9 cellular contexts compared by ENCODE assay signal in genomic region chr2:37585295-37585908, GRCh38.
DNase-seq lines count a peak whose midpoint lies in the region; ATAC-seq, FAIRE-seq and TF ChIP-seq lines count a peak whose summit lies in the region.
"Had no signal": no experiment of that assay in that cellular context is flagged by ENCODE, and none has a peak within 500 bp of the region (broad histone marks: within the 10 kb centered on the region; RNA-seq: fewer than 3 reads in every experiment).

No MANE protein-coding gene starts in this region.

- 31 to 33% methylated on average over 5 of the region's 5 CpGs for whole genome bisulfite sequencing in pancreas, 2 donors

- BruUV-seq in MCF 10A (replicated peaks; lab: Mats Ljungman, UMichigan) = no TSS peak

- no peak for FAIRE-seq in pancreas (lab: Jason Lieb, UNC)

- no peaks in the 10 kb centered on the region for H3K36me3 ChIP-seq in pancreas

- H3K27me3 ChIP-seq in pancreas = no peaks in the 10 kb centered on the region

- peak overlapping the region; percentile 46 for H3K27ac Mint-ChIP-seq in MCF 10A (ENCODE audit: low read depth, unreplicated experiment)

- CTCF ChIA-PET in MCF 10A (lab: Yijun Ruan, JAX) = interaction anchor here (1.3 kb wide), 1 partner anchor 205 kb away, joined by 3 read pairs; no protein-coding TSS in a partner anchor

- H3K27me3 Mint-ChIP-seq in MCF 10A (ENCODE audit: insufficient read depth, unreplicated experiment) = no peaks in the 10 kb centered on the region

- intact Hi-C loops in MCF 10A (cut with micrococcal nuclease) = loop anchor here (5.0 kb wide), 1 partner anchor 87 kb away; the partner anchor contains the start of gene CDC42EP3
- intact Hi-C loops in pancreas (cut with DNase I) = no loop called here

- peak; percentile 86 to 91 (median 88) for ATAC-seq in pancreas

- peak overlapping the region; percentile 2 to 80 (median 64) for H3K27ac ChIP-seq in pancreas
- H3K27ac ChIP-seq: C4-2B had no signal

- POLR2A ChIA-PET in MCF 10A (lab: Yijun Ruan, JAX) = interaction anchor here (0.8 to 5.7 kb wide), 13 partner anchors 11 to 102 kb away, joined by 3 to 35 read pairs (median 3); no protein-coding TSS in a partner anchor

- DNase-seq in activated T-cell treated with anti-CD3 and anti-CD28 coated beads for 4 hours (peak; percentile 30), NCI-H510A (lab: John Stamatoyannopoulos, UW) (peak; percentile 73), MCF 10A (ENCODE audit: unreplicated experiment) (no peak), pancreas (peak in 5 of 6 donors; percentile 42 to 83 (median 62)), activated gamma-delta T cell treated with Interleukin-2 at 50 U/mL for 16 hours (no peak), GM13977 (ENCODE audit: low spot score) (no peak), NCI-H524 (lab: John Stamatoyannopoulos, UW) (no peak)
- DNase-seq in activated T-cell treated with anti-CD3 and anti-CD28 coated beads, Interleukin-2, amount 50 U/mL, for 1 hour = no peak

- H3K4me3 Mint-ChIP-seq in MCF 10A (ENCODE audit: unreplicated experiment) = peak overlapping the region; percentile 9

- no peaks in the 10 kb centered on the region for H3K9me3 Mint-ChIP-seq in MCF 10A (ENCODE audit: unreplicated experiment)

- peaks cover 15 to 48% (median 45%) of the 10 kb centered on the region in 3 donors for H3K4me1 ChIP-seq in pancreas

- TF ChIP-seq CTCF in MCF 10A (IDR thresholded peaks at IDR 0.05; ENCODE audit: unreplicated experiment) (no peak), pancreas (IDR thresholded peaks at IDR 0.05) (no peak), GM13977 (IDR thresholded peaks at IDR 0.05; ENCODE audit: extremely low read depth, insufficient read depth, missing control alignments) (no peak)

- no peaks in the 10 kb centered on the region for H3K36me3 Mint-ChIP-seq in MCF 10A (ENCODE audit: insufficient read depth, unreplicated experiment)

- H3K4me3 ChIP-seq in pancreas = no peak overlapping the region

- peaks cover 72% of the 10 kb centered on the region for H3K4me1 Mint-ChIP-seq in MCF 10A (ENCODE audit: insufficient read depth, unreplicated experiment)

- H3K9me3 ChIP-seq in pancreas = no peaks in the 10 kb centered on the region

- in situ Hi-C loops in GM13977 (cut with MboI; ENCODE audit: low pct_unique_long_range_greater_than_20kb, low sequenced_read_pairs, unreplicated experiment) = no loop called here

Comparison
In these comparisons a context has a peak if more than half of its experiments do, and no peak if none do; other contexts are left out.
1. DNase-seq: peak in activated T-cell treated with anti-CD3 and anti-CD28 coated beads for 4 hours (single experiment), NCI-H510A (single experiment) and pancreas (5 of 6); none in activated T-cell treated with anti-CD3 and anti-CD28 coated beads, Interleukin-2, amount 50 U/mL, for 1 hour (single experiment), MCF 10A (single experiment), activated gamma-delta T cell treated with Interleukin-2 at 50 U/mL for 16 hours (single experiment), GM13977 (single experiment) and NCI-H524 (0 of 2).